ENCODE assay signal across 8 cellular contexts in the genomic region with DNA sequence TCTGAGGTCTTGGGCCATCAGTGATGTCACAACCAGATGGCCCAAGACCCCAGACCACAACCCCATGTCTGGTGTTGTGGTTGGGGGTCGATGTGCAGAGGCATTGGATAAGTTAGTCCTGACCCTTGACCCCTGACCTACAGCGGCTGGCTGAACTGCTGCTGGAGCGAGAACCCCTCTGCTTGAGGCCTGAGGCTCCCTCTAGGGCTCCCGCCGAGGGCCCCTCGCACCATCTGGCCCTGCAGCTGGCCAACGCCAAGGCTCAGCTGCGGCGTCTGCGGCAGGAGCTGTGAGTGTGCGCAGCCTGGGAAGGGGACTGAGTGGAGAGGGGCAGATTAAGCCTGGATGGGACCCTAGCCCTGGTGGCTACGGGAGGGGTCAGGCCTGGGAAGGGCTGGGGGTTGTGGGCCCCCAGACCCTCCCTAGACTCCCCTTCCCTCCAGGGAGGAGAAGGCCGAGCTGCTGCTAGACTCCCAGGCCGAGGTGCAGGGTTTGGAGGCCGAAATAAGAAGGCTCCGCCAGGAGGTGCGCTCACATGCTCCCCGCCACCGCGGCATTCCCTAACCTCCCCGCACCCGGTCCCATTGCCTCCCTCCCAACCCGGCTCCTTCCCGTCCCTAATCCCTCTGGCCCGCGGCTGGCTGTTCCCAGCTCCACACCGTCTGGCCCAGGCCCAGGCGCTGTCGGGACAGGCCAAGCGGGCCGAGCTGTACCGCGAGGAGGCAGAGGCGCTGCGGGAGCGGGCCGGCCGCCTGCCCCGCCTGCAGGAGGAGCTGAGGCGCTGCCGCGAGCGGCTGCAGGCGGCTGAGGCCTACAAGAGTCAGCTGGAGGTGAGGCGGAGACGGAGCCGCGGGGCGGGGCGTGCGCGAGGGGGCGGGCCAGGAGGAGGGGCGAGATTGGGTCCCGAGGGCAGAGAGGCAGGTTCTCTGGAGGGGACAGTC. TPM values are rescaled to one million over a fixed set of nuclear protein-coding genes. Genes with fewer than 3 reads are reported as not detected.
DNase-seq lines count a peak whose midpoint lies in the region; TF ChIP-seq lines count a peak whose summit lies in the region.

No MANE protein-coding gene starts in this region.

- H3K27me3 ChIP-seq in H9 (ENCODE audit: insufficient read depth, low read length) (no peaks in the 10 kb centered on the region), kidney epithelial cell (ENCODE audit: control insufficient read depth, insufficient read depth, low read length) (peaks cover 5% of the 10 kb centered on the region)

- H3K27ac Mint-ChIP-seq in CD14-positive monocyte (peak overlapping the region; percentile 54 to 96 (median 74)), H9 (no peak overlapping the region; a peak in 1 of 7 replicates)

- TF ChIP-seq CTCF in CD14-positive monocyte (IDR thresholded peaks at IDR 0.05) (peak; percentile 48), H9 (conservative IDR thresholded peaks at IDR 0.05) (peak; percentile 59), kidney epithelial cell (IDR thresholded peaks at IDR 0.05; ENCODE audit: insufficient read depth, low read length, poor library complexity, severe bottlenecking) (peak; percentile 14)

- H3K4me1 Mint-ChIP-seq in CD14-positive monocyte (peaks cover 54% of the 10 kb centered on the region), H9 (peaks cover 7 to 31% of the 10 kb centered on the region in 2 experiments)

- DNase-seq in CD14-positive monocyte (ENCODE audit: low spot score): peak; percentile 90
- DNase-seq in H9: peak; percentile 96
- DNase-seq in NCI-H2196 treated with DMSO at 0.1 percent for 48 hours (lab: John Stamatoyannopoulos, UW; ENCODE audit: unreplicated experiment): peak; percentile 80
- peak; percentile 81 for DNase-seq in activated CD4-positive, alpha-beta T cell treated with anti-CD3 and anti-CD28 coated beads for 1 hour
- peak; percentile 89 for DNase-seq in cerebellar cortex (ENCODE audit: low spot score)
- DNase-seq in kidney epithelial cell (ENCODE audit: low read depth): peak; percentile 61
- DNase-seq in stimulated activated CD4-positive, alpha-beta T cell treated with anti-CD3 and anti-CD28 coated beads, Interleukin-15, amount 100 ng/mL, for 1 hour (ENCODE audit: low read depth in 1 of 2, low spot score in 1 of 2): peak; percentile 78 to 95
- no peak for DNase-seq in NCI-H2227 (lab: John Stamatoyannopoulos, UW; ENCODE audit: unreplicated experiment)

- H2BK15ac ChIP-seq in H9 (ENCODE audit: low read depth, low read length): no peak overlapping the region

- no peaks in the 10 kb centered on the region for H3K9me3 Mint-ChIP-seq in CD14-positive monocyte
- H3K9me3 Mint-ChIP-seq in H9: no peaks in the 10 kb centered on the region

- H4K5ac ChIP-seq in H9 (ENCODE audit: insufficient read length, low read depth, low read length): no peak overlapping the region

- H3K18ac ChIP-seq in H9 (ENCODE audit: insufficient read length, low read depth, low read length): no peak overlapping the region

- no peak overlapping the region for H4K8ac ChIP-seq in H9 (replicated peaks; ENCODE audit: insufficient read length, low read depth, low read length)

- H3K14ac ChIP-seq in H9 (ENCODE audit: insufficient read depth, low read length): peak overlapping the region; percentile 66; the same call in 1 of the 2 replicates

- H3K27ac ChIP-seq in H9 (ENCODE audit: insufficient read length, low read depth, low read length): no peak overlapping the region

- intact Hi-C loops in CD14-positive monocyte (cut with micrococcal nuclease): loop anchor here in 1 of 2 donors (5.0 kb wide), 1 partner anchor 35 kb away; the partner anchor contains the start of gene ESRRA

- no peaks in the 10 kb centered on the region for H3K9me3 ChIP-seq in H9 (ENCODE audit: control insufficient read depth, low read depth, low read length)

- H3K4ac ChIP-seq in H9 (ENCODE audit: low read depth, low read length): no peak overlapping the region

- no peak overlapping the region for H4K91ac ChIP-seq in H9 (ENCODE audit: insufficient read length, low read depth, low read length)

- H3K79me1 ChIP-seq in H9 (ENCODE audit: insufficient read depth, low read depth, low read length, poor library complexity, severe bottlenecking): no peaks in the 10 kb centered on the region

- H3K4me2 ChIP-seq in H9 (ENCODE audit: insufficient read depth, insufficient read length, low read length): peak overlapping the region; percentile 49

- H3K56ac ChIP-seq in H9 (ENCODE audit: insufficient read length, low read depth, low read length): no peak overlapping the region

- H3K4me3 ChIP-seq in kidney epithelial cell (ENCODE audit: low read depth, low read length): peak overlapping the region; percentile 27

- H3K27me3 Mint-ChIP-seq in CD14-positive monocyte (ENCODE audit: low read depth in 3 of 3) (no peaks in the 10 kb centered on the region), H9 (ENCODE audit: low read depth) (peaks cover 18% of the 10 kb centered on the region)

- H3K4me3 Mint-ChIP-seq in CD14-positive monocyte (peak overlapping the region; percentile 57 to 82), H9 (peak overlapping the region; percentile 49 to 84)

- WGBS in H9 (ENCODE audit: extremely low coverage, insufficient read length, low lambda C conversion rate): no CpG with 5 or more reads among the region's 55 CpGs

- peaks cover 17% of the 10 kb centered on the region for H3K23me2 ChIP-seq in H9 (ENCODE audit: insufficient read length, low read depth, low read length, poor library complexity, severe bottlenecking)

- H4K20me1 ChIP-seq in H9 (ENCODE audit: control insufficient read depth, insufficient read depth, insufficient read length): peaks cover 3% of the 10 kb centered on the region

- H3K4me1 ChIP-seq in H9 (ENCODE audit: insufficient read depth, low read length): no peaks in the 10 kb centered on the region; the same call in 1 of the 2 replicates

- no peak overlapping the region for H2BK20ac ChIP-seq in H9 (ENCODE audit: low read depth, low read length, poor library complexity, severe bottlenecking)

- H3T11ph ChIP-seq in H9 (ENCODE audit: low read length): no peak overlapping the region

- H3K36me3 ChIP-seq in kidney epithelial cell (ENCODE audit: control insufficient read depth, insufficient read depth, low read length): no peaks in the 10 kb centered on the region

- H3K9ac ChIP-seq in H9 (ENCODE audit: extremely low read depth, insufficient read length, low read length): no peak overlapping the region

- H2BK12ac ChIP-seq in H9 (ENCODE audit: insufficient read length, low read depth, low read length): no peak overlapping the region

- no peak overlapping the region for H2AFZ ChIP-seq in H9 (ENCODE audit: low read length)

- H3K36me3 Mint-ChIP-seq in CD14-positive monocyte (peaks cover 36 to 56% of the 10 kb centered on the region in 2 donors), H9 (ENCODE audit: insufficient read depth in 1 of 3, low read depth in 3 of 3) (0 out of 7 replicates have a peak, but pooled peaks cover 0 to 2% (median 0%) of the 10 kb centered on the region in 3 experiments)

- H3K23ac ChIP-seq in H9 (ENCODE audit: insufficient read length, low read depth, low read length): no peak overlapping the region

- no peak overlapping the region for H2BK120ac ChIP-seq in H9 (ENCODE audit: low read depth, low read length, poor library complexity, severe bottlenecking)

- no peak overlapping the region for H2BK5ac ChIP-seq in H9 (ENCODE audit: insufficient read length, low read length)

- no peaks in the 10 kb centered on the region for H3K79me2 ChIP-seq in H9 (ENCODE audit: insufficient read depth, low read length)

- H2AK5ac ChIP-seq in H9 (ENCODE audit: insufficient read length, low read length): no peak overlapping the region

RNA-seq across cellular contexts. Expression of gene CCDC88B, which starts 2.1 kb away (rescaled TPM):
- polyA plus RNA-seq in CD14-positive monocyte: 10 to 100 TPM in 1 of 2 donors, 1 to 10 TPM in 1; 8.2 to 18.9 TPM
- total RNA-seq in H9 (2021): 11.2 and 12.2 TPM in 2 replicates
- 1.3 and 2.3 TPM in 2 replicates for total RNA-seq in kidney epithelial cell

RNA-seq across cellular contexts. Expression of gene RPS6KA4, which starts 16.8 kb away (rescaled TPM):
- polyA plus RNA-seq in CD14-positive monocyte: 10 to 100 TPM; 16.2 to 24.5 TPM
- 10.8 and 11.1 TPM in 2 replicates for total RNA-seq in H9 (2021)
- total RNA-seq in kidney epithelial cell: 35.7 and 43.0 TPM in 2 replicates

RNA-seq across cellular contexts. Expression of gene PRDX5, which starts 24.2 kb away (rescaled TPM):
- polyA plus RNA-seq in CD14-positive monocyte: 100 to 1,000 TPM; 286 to 318 TPM
- total RNA-seq in H9 (2021) (225 and 228 TPM in 2 replicates), kidney epithelial cell (489 and 562 TPM in 2 replicates)

RNA-seq across cellular contexts. Expression of gene TRMT112, which starts 24.8 kb away (rescaled TPM):
- polyA plus RNA-seq in CD14-positive monocyte: 100 to 1,000 TPM; 254 to 298 TPM
- total RNA-seq in H9 (2021) (315 and 341 TPM in 2 replicates), kidney epithelial cell (307 and 366 TPM in 2 replicates)

RNA-seq across cellular contexts. Expression of gene ESRRA, which starts 36.8 kb away (rescaled TPM):
- 10 to 100 TPM; 15.3 to 18.3 TPM for polyA plus RNA-seq in CD14-positive monocyte
- 42.3 and 44.0 TPM in 2 replicates for total RNA-seq in H9 (2021)
- 54.3 and 58.8 TPM in 2 replicates for total RNA-seq in kidney epithelial cell

Comparison
In these comparisons a context has a peak if more than half of its experiments do, and no peak if none do; other contexts are left out.
1. H3K27ac Mint-ChIP-seq: peak in CD14-positive monocyte (7 of 7); none in H9 (0 of 3).
2. Peak in every context shown above with its lines, with median percentiles within 50 percentile points of each other: CTCF ChIP-seq.